8 cellular contexts compared by ENCODE assay signal in the genomic region with DNA sequence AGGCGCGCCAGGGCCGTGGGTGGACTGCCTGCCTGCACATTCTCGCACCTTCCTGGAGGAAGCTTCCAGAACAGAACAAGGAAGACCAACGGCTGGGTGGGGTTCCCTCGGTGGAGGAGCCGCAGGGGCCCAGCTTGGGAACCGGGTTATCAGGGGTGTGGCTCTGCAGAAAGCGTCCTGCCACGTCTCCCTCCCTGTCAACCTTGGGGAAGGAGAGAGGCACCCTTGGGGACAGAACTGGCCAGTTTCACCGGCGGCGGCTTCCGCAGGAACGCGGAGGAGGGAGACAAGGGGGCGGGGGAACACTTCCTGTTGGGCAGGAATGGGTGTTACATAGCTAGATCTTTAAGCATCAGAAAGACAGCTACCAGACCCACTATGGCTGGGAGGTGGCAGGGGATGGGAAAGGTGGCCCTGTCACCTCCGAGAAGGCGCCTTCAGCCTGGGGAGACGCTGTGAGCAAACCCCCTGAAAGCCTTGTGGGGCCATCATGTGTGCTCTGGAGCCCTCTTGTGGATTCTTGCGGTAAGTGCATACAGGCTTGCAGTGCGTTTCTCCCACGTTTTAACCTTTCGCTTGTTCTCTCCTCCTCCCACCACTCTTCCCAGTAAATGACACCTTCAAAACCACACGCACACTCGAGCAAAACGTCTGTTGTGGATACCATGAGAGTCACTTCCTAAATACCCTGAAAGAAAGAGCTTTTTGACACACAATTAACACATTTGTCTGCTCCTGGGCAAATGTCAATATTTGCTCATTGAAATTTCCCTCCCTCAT. TPM values are rescaled to one million over a fixed set of nuclear protein-coding genes. Genes with fewer than 3 reads are reported as not detected.
DNase-seq lines count a peak whose midpoint lies in the region; ATAC-seq and TF ChIP-seq lines count a peak whose summit lies in the region.

No MANE protein-coding gene starts in this region.

- H3K27ac ChIP-seq in Peyer's patch, result peak overlapping the region; percentile 32 to 75 (median 46)

- no peaks in the 10 kb centered on the region for H3K9me3 Mint-ChIP-seq in naive thymus-derived CD8-positive, alpha-beta T cell
- H3K9me3 Mint-ChIP-seq in stimulated activated effector memory CD8-positive, alpha-beta T cell treated with anti-CD3 and anti-CD28 coated beads, Interleukin-12 subunit alpha, Interleukin-12 subunit beta, amount 100 ng/mL, for 72 hours, result no peaks in the 10 kb centered on the region

- peak; percentile 91 to 92 for ATAC-seq in naive thymus-derived CD8-positive, alpha-beta T cell
- peak; percentile 84 for ATAC-seq in stimulated activated effector memory CD8-positive, alpha-beta T cell treated with anti-CD3 and anti-CD28 coated beads, Interleukin-12 subunit alpha, Interleukin-12 subunit beta, amount 100 ng/mL, for 72 hours

- H3K36me3 ChIP-seq in Peyer's patch, result peaks cover 0 to 5% (median 0%) of the 10 kb centered on the region in 3 donors

- peak overlapping the region; percentile 39 to 87 (median 78) for H3K4me3 Mint-ChIP-seq in naive thymus-derived CD8-positive, alpha-beta T cell
- H3K4me3 Mint-ChIP-seq in stimulated activated effector memory CD8-positive, alpha-beta T cell treated with anti-CD3 and anti-CD28 coated beads, Interleukin-12 subunit alpha, Interleukin-12 subunit beta, amount 100 ng/mL, for 72 hours, result peak overlapping the region; percentile 54

- H3K36me3 Mint-ChIP-seq in naive thymus-derived CD8-positive, alpha-beta T cell, result no peaks in the 10 kb centered on the region
- peaks cover 6% of the 10 kb centered on the region for H3K36me3 Mint-ChIP-seq in stimulated activated effector memory CD8-positive, alpha-beta T cell treated with anti-CD3 and anti-CD28 coated beads, Interleukin-12 subunit alpha, Interleukin-12 subunit beta, amount 100 ng/mL, for 72 hours

- no peaks in the 10 kb centered on the region for H3K9me3 ChIP-seq in Peyer's patch

- H3K27ac Mint-ChIP-seq in naive thymus-derived CD8-positive, alpha-beta T cell, result peak overlapping the region; percentile 2 to 86 (median 54)
- peak overlapping the region; percentile 71 for H3K27ac Mint-ChIP-seq in stimulated activated effector memory CD8-positive, alpha-beta T cell treated with anti-CD3 and anti-CD28 coated beads, Interleukin-12 subunit alpha, Interleukin-12 subunit beta, amount 100 ng/mL, for 72 hours

- peak overlapping the region; percentile 54 for H3K4me3 ChIP-seq in Jurkat, Clone E6-1 (ENCODE audit: low read length)
- peak overlapping the region; percentile 27 to 62 (median 42) for H3K4me3 ChIP-seq in Peyer's patch
- peak overlapping the region; percentile 46 for H3K4me3 ChIP-seq in fibroblast of mammary gland (ENCODE audit: control insufficient read depth, low read depth, low read length)

- H3K4me1 ChIP-seq in Peyer's patch, result peaks cover 4 to 10% (median 7%) of the 10 kb centered on the region in 4 donors

- peaks cover 0 to 12% (median 8%) of the 10 kb centered on the region in 5 donors for H3K27me3 Mint-ChIP-seq in naive thymus-derived CD8-positive, alpha-beta T cell

- POLR2A ChIA-PET in naive thymus-derived CD8-positive, alpha-beta T cell (lab: Charles Lee), result interaction anchor here (0.9 to 2.2 kb wide), 2 partner anchors 196 to 201 kb away, joined by 3 to 13 read pairs; no protein-coding TSS in a partner anchor

- peaks cover 11 to 16% (median 13%) of the 10 kb centered on the region in 4 donors for H3K4me1 Mint-ChIP-seq in naive thymus-derived CD8-positive, alpha-beta T cell
- H3K4me1 Mint-ChIP-seq in stimulated activated effector memory CD8-positive, alpha-beta T cell treated with anti-CD3 and anti-CD28 coated beads, Interleukin-12 subunit alpha, Interleukin-12 subunit beta, amount 100 ng/mL, for 72 hours, result peaks cover 54% of the 10 kb centered on the region

- peak in 1 of 2 donors; percentile 17 for TF ChIP-seq POLR2A in Peyer's patch (IDR thresholded peaks at IDR 0.05)

- DNase-seq in NK-92 treated with Interleukin-12 subunit alpha and Interleukin-12 subunit beta, amount 100 ng/mL, for 24 hours (lab: John Stamatoyannopoulos, UW), result peak; percentile 24
- DNase-seq in NK-92 (lab: John Stamatoyannopoulos, UW; ENCODE audit: unreplicated experiment), result no peak
- DNase-seq in Jurkat, Clone E6-1 (ENCODE audit: low read depth, low spot score), result peak; percentile 82
- peak; percentile 69 to 87 (median 74) for DNase-seq in Peyer's patch
- DNase-seq in activated T-helper 1 cell treated with Interleukin-2 at 50 U/mL for 16 hours (ENCODE audit: low read depth), result peak; percentile 54
- peak; percentile 72 for DNase-seq in fibroblast of mammary gland (ENCODE audit: low read depth)
- DNase-seq in naive thymus-derived CD8-positive, alpha-beta T cell, result peak; percentile 52 to 87 (median 71)
- peak; percentile 67 to 84 for DNase-seq in stimulated activated effector memory CD8-positive, alpha-beta T cell treated with anti-CD3 and anti-CD28 coated beads, Interleukin-12 subunit alpha, Interleukin-12 subunit beta, amount 100 ng/mL, for 72 hours (ENCODE audit: low spot score in 2 of 2)

- TF ChIP-seq CTCF in Peyer's patch (IDR thresholded peaks at IDR 0.05) (peak; percentile 82 to 98 (median 96)), fibroblast of mammary gland (conservative IDR thresholded peaks at IDR 0.05; ENCODE audit: control insufficient read depth, insufficient read depth, low read depth, low read length) (peak; percentile 98)

- H3K27me3 ChIP-seq in Peyer's patch, result no peaks in the 10 kb centered on the region

RNA-seq across cellular contexts. Expression of gene PLEKHA6, which starts 3.8 kb away (rescaled TPM):
- 0.79 TPM for polyA plus RNA-seq in Jurkat, Clone E6-1 (2012; ENCODE audit: insufficient read depth, insufficient read length)
- total RNA-seq in Peyer's patch, result 10 to 100 TPM; 57.3 to 91.6 (median 70.2) TPM
- 1 to 10 TPM; 1.2 to 2.0 TPM for total RNA-seq in naive thymus-derived CD8-positive, alpha-beta T cell
- polyA plus RNA-seq in naive thymus-derived CD8-positive, alpha-beta T cell, result under 1 TPM in 1 of 3 donors, not detected in 2; 0.02 TPM

RNA-seq across cellular contexts. Expression of gene PPP1R15B, which starts 48.1 kb away (rescaled TPM):
- polyA plus RNA-seq in Jurkat, Clone E6-1 (2012; ENCODE audit: insufficient read depth, insufficient read length), result 17.1 TPM
- total RNA-seq in Peyer's patch, result 10 to 100 TPM; 33.8 to 90.5 (median 72.3) TPM
- total RNA-seq in naive thymus-derived CD8-positive, alpha-beta T cell, result 10 to 100 TPM; 80.7 to 87.3 TPM
- polyA plus RNA-seq in naive thymus-derived CD8-positive, alpha-beta T cell, result 10 to 100 TPM; 14.2 to 20.8 (median 17.7) TPM

Comparison
In these comparisons a context has a peak if more than half of its experiments do, and no peak if none do; other contexts are left out.
1. RNA of gene PLEKHA6, which starts 3.8 kb away (total RNA-seq): 57.3 to 91.6 TPM in Peyer's patch; 1.2 to 2.0 TPM in naive thymus-derived CD8-positive, alpha-beta T cell; every median in the first group is over 10 times any median in the second.
2. Peak in every context shown above with its lines, with median percentiles within 50 percentile points of each other: H3K4me3 ChIP-seq.